8 cellular contexts compared by ENCODE assay signal in genomic region chr11:72573380-72573949, GRCh38.
DNase-seq lines count a peak whose midpoint lies in the region; ATAC-seq and TF ChIP-seq lines count a peak whose summit lies in the region.

No MANE protein-coding gene starts in this region.

- H3K36me3 ChIP-seq in fibroblast of lung (ENCODE audit: control insufficient read depth, insufficient read depth, low read length), result no peaks in the 10 kb centered on the region
- no peaks in the 10 kb centered on the region for H3K36me3 ChIP-seq in ovary

- intact Hi-C loops in ovary (cut with DNase I), result loop anchor here in 1 of 4 donors (10.0 kb wide), 1 partner anchor 99 kb away; no protein-coding TSS in a partner anchor

- H3K27ac Mint-ChIP-seq in HFFc6 (no peak overlapping the region), osteocyte (ENCODE audit: unreplicated experiment) (no peak overlapping the region)

- no peaks in the 10 kb centered on the region for H4K20me1 ChIP-seq in fibroblast of lung (ENCODE audit: control insufficient read depth, extremely low read depth, insufficient read depth, low read length)

- H3K4me2 ChIP-seq in fibroblast of lung (ENCODE audit: extremely low read depth, insufficient read depth, low read length), result no peak overlapping the region

- H3K27me3 Mint-ChIP-seq in HFFc6 (ENCODE audit: insufficient read depth) (peaks cover 5% of the 10 kb centered on the region), osteocyte (ENCODE audit: unreplicated experiment) (peaks cover 16% of the 10 kb centered on the region)

- no peak overlapping the region for H3K9ac ChIP-seq in fibroblast of lung (ENCODE audit: insufficient read depth, low read length)

- H3K36me3 Mint-ChIP-seq in HFFc6 (ENCODE audit: low read depth) (no peaks in the 10 kb centered on the region), osteocyte (ENCODE audit: unreplicated experiment) (no peaks in the 10 kb centered on the region)

- H3K4me1 ChIP-seq in fibroblast of lung (ENCODE audit: control insufficient read depth, extremely low read depth, insufficient read depth, low read length) (peaks cover 2% of the 10 kb centered on the region), ovary (ENCODE audit: insufficient read depth) (no peaks in the 10 kb centered on the region)

- DNase-seq in D341Med (ENCODE audit: low spot score) (peak; percentile 74), HFFc6 (peak; percentile 25), fibroblast of lung (ENCODE audit: low read depth in 2 of 2) (peak; percentile 25 to 28), osteocyte (ENCODE audit: extremely low spot score, unreplicated experiment) (no peak), kidney glomerular epithelial cell (lab: John Stamatoyannopoulos, UW) (no peak), ovary (no peak), NCI-H1694 treated with DMSO at 0.1 percent for 48 hours (lab: John Stamatoyannopoulos, UW) (no peak)

- H3K4me3 ChIP-seq in fibroblast of lung (replicated peaks in 1 of 4; ENCODE audit: control extremely low read depth in 1 of 4, insufficient read depth in 1 of 4, low read depth in 3 of 4, low read length in 4 of 4) (no peak overlapping the region), ovary (no peak overlapping the region)

- H3K4me1 Mint-ChIP-seq in HFFc6 (ENCODE audit: low read depth) (peaks cover 54% of the 10 kb centered on the region), osteocyte (ENCODE audit: unreplicated experiment) (peaks cover 11% of the 10 kb centered on the region)

- H3K9me3 ChIP-seq in fibroblast of lung (ENCODE audit: control insufficient read depth, insufficient read depth, low read depth, low read length) (no peaks in the 10 kb centered on the region), ovary (no peaks in the 10 kb centered on the region)

- no peak overlapping the region for H3K27ac ChIP-seq in fibroblast of lung (ENCODE audit: insufficient read depth, low read length)
- no peak overlapping the region for H3K27ac ChIP-seq in ovary

- H3K4me3 Mint-ChIP-seq in HFFc6 (no peak overlapping the region), osteocyte (ENCODE audit: unreplicated experiment) (no peak overlapping the region)

- H2AFZ ChIP-seq in fibroblast of lung (ENCODE audit: low read length), result no peak overlapping the region

- ATAC-seq in SK-N-SH treated with all-trans-retinoic acid at 6 μM for 48 hours, result peak; percentile 93

- no peak for TF ChIP-seq EP300 in ovary (IDR thresholded peaks at IDR 0.05)

- no peak for TF ChIP-seq POLR2A in ovary (IDR thresholded peaks at IDR 0.05)

- H3K9me3 Mint-ChIP-seq in HFFc6 (no peaks in the 10 kb centered on the region), osteocyte (ENCODE audit: unreplicated experiment) (no peaks in the 10 kb centered on the region)

- no peaks in the 10 kb centered on the region for H3K27me3 ChIP-seq in fibroblast of lung (ENCODE audit: control insufficient read depth, insufficient read depth, low read length)
- H3K27me3 ChIP-seq in ovary, result no peaks in the 10 kb centered on the region

- no peaks in the 10 kb centered on the region for H3K79me2 ChIP-seq in fibroblast of lung (ENCODE audit: control insufficient read depth, insufficient read depth, low read length)

- TF ChIP-seq CTCF in HFFc6 (IDR thresholded peaks at IDR 0.05) (peak; percentile 82), fibroblast of lung (conservative IDR thresholded peaks at IDR 0.05 in 1 of 2, IDR thresholded peaks at IDR 0.05 in 1 of 2; ENCODE audit: low read depth in 1 of 2, low read length in 2 of 2) (peak; percentile 55 to 64), osteocyte (IDR thresholded peaks at IDR 0.05) (peak; percentile 48), ovary (IDR thresholded peaks at IDR 0.05) (no peak)

- whole genome bisulfite sequencing in ovary, 3 donors, result 18 to 19% (median 19%) methylated on average over 8 of the region's 8 CpGs

TF ChIP-seq in SK-N-SH treated with all-trans-retinoic acid at 6 μM for 48 hours, 23 proteins besides CTCF, POLR2A, EP300 and RAD21:
- TF ChIP-seq, protein P1, sequence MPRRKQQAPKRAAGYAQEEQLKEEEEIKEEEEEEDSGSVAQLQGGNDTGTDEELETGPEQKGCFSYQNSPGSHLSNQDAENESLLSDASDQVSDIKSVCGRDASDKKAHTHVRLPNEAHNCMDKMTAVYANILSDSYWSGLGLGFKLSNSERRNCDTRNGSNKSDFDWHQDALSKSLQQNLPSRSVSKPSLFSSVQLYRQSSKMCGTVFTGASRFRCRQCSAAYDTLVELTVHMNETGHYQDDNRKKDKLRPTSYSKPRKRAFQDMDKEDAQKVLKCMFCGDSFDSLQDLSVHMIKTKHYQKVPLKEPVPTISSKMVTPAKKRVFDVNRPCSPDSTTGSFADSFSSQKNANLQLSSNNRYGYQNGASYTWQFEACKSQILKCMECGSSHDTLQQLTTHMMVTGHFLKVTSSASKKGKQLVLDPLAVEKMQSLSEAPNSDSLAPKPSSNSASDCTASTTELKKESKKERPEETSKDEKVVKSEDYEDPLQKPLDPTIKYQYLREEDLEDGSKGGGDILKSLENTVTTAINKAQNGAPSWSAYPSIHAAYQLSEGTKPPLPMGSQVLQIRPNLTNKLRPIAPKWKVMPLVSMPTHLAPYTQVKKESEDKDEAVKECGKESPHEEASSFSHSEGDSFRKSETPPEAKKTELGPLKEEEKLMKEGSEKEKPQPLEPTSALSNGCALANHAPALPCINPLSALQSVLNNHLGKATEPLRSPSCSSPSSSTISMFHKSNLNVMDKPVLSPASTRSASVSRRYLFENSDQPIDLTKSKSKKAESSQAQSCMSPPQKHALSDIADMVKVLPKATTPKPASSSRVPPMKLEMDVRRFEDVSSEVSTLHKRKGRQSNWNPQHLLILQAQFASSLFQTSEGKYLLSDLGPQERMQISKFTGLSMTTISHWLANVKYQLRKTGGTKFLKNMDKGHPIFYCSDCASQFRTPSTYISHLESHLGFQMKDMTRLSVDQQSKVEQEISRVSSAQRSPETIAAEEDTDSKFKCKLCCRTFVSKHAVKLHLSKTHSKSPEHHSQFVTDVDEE (CRISPR knock-in tag; IDR thresholded peaks at IDR 0.05), result no peak
- no peak for TF ChIP-seq OSR1 (CRISPR knock-in tag; IDR thresholded peaks at IDR 0.05)
- TF ChIP-seq ZNF8 (CRISPR knock-in tag; IDR thresholded peaks at IDR 0.05), result no peak
- no peak for TF ChIP-seq ZFP3 (CRISPR knock-in tag; IDR thresholded peaks at IDR 0.05)
- TF ChIP-seq PPARA (CRISPR knock-in tag; IDR thresholded peaks at IDR 0.05; ENCODE audit: borderline replicate concordance), result no peak
- TF ChIP-seq BACH2 (CRISPR knock-in tag; IDR thresholded peaks at IDR 0.05; ENCODE audit: borderline replicate concordance), result no peak
- TF ChIP-seq ZNF70 (CRISPR knock-in tag; IDR thresholded peaks at IDR 0.05), result no peak
- no peak for TF ChIP-seq RARB (CRISPR knock-in tag; IDR thresholded peaks at IDR 0.05)

Comparison
In these comparisons a context has a peak if more than half of its experiments do, and no peak if none do; other contexts are left out.
1. DNase-seq: peak in D341Med (single experiment), HFFc6 (single experiment) and fibroblast of lung (2 of 2); none in osteocyte (single experiment), kidney glomerular epithelial cell (single experiment), ovary (0 of 5) and NCI-H1694 treated with DMSO at 0.1 percent for 48 hours (single experiment).
2. CTCF ChIP-seq: peak in HFFc6 (single experiment), fibroblast of lung (2 of 2) and osteocyte (single experiment); none in ovary (0 of 3).